Comparison of ENCODE assay signal across 8 cellular contexts in the genomic region with DNA sequence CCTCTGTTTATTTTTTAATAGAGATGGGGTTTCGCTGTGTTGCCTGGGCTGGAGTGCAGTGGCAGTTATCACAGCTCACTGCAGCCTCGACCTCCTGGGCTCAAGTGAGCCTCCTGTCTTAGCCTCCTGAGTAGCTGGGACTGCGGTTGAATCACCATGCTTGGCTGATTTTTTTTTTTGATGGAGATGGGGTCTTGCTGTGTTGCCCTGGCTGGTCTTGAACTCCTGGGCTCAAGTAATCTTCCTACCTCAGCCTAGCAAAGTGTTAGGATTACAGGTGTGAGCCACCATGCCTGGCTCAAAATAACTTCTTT. TPM values are rescaled to one million over a fixed set of nuclear protein-coding genes. Genes with fewer than 3 reads are reported as not detected.
DNase-seq lines count a peak whose midpoint lies in the region; ATAC-seq and TF ChIP-seq lines count a peak whose summit lies in the region.

No MANE protein-coding gene starts in this region.

- no peaks in the 10 kb centered on the region for H3K27me3 Mint-ChIP-seq in T-helper 2 cell treated with Interferon-gamma antibody and Interleukin-4, amounts not matched to agents 5 μg/mL and 100 μg/mL, for 36 hours (ENCODE audit: low read depth)

- DNase-seq in T-helper 2 cell treated with Interferon-gamma antibody and Interleukin-4, amounts not matched to agents 5 μg/mL and 100 μg/mL, for 36 hours (ENCODE audit: low spot score), result no peak
- no peak for DNase-seq in T-helper 2 cell
- DNase-seq in astrocyte of the spinal cord (ENCODE audit: low read depth, low spot score), result no peak
- DNase-seq in left lung, result no peak
- no peak for DNase-seq in suprapubic skin (ENCODE audit: low spot score in 2 of 2)
- no peak for DNase-seq in NCI-H187 (lab: John Stamatoyannopoulos, UW)
- no peak for DNase-seq in head of caudate nucleus
- DNase-seq in putamen (ENCODE audit: low spot score), result no peak

- H3K27ac ChIP-seq in left lung (peak overlapping the region; percentile 73 to 82), suprapubic skin (peak overlapping the region; percentile 86)

- H3K27ac Mint-ChIP-seq in T-helper 2 cell treated with Interferon-gamma antibody and Interleukin-4, amounts not matched to agents 5 μg/mL and 100 μg/mL, for 36 hours, result peak overlapping the region; percentile 94

- H3K36me3 ChIP-seq in left lung (no peaks in the 10 kb centered on the region), suprapubic skin (no peaks in the 10 kb centered on the region)

- H3K9me3 Mint-ChIP-seq in T-helper 2 cell treated with Interferon-gamma antibody and Interleukin-4, amounts not matched to agents 5 μg/mL and 100 μg/mL, for 36 hours, result no peaks in the 10 kb centered on the region

- H3K4me1 ChIP-seq in left lung (peaks cover 7 to 13% of the 10 kb centered on the region in 2 donors), suprapubic skin (peaks cover 20% of the 10 kb centered on the region)

- WGBS in suprapubic skin, result 92% methylated on average over 3 of the region's 3 CpGs

- in situ Hi-C loops in astrocyte of the spinal cord (cut with HindIII; ENCODE audit: low sequenced_read_pairs), result no loop called here

- H3K4me1 Mint-ChIP-seq in T-helper 2 cell treated with Interferon-gamma antibody and Interleukin-4, amounts not matched to agents 5 μg/mL and 100 μg/mL, for 36 hours (ENCODE audit: low read depth), result peaks cover 28% of the 10 kb centered on the region

- H3K4me3 ChIP-seq in astrocyte of the spinal cord (ENCODE audit: low read depth, low read length), result peak overlapping the region; percentile 50
- H3K4me3 ChIP-seq in left lung, result peak overlapping the region in 1 of 2 donors; percentile 41
- H3K4me3 ChIP-seq in suprapubic skin, result peak overlapping the region; percentile 56

- peak overlapping the region; percentile 85 for H3K4me3 Mint-ChIP-seq in T-helper 2 cell treated with Interferon-gamma antibody and Interleukin-4, amounts not matched to agents 5 μg/mL and 100 μg/mL, for 36 hours

- H3K27me3 ChIP-seq in left lung, result no peaks in the 10 kb centered on the region
- H3K27me3 ChIP-seq in suprapubic skin, result no peaks in the 10 kb centered on the region

- TF ChIP-seq CTCF in astrocyte of the spinal cord (IDR thresholded peaks at IDR 0.05; ENCODE audit: low read depth, low read length), result no peak
- TF ChIP-seq CTCF in left lung (IDR thresholded peaks at IDR 0.05), result no peak
- TF ChIP-seq CTCF in suprapubic skin (IDR thresholded peaks at IDR 0.05), result no peak

- no peaks in the 10 kb centered on the region for H3K9me3 ChIP-seq in left lung
- H3K9me3 ChIP-seq in suprapubic skin, result no peaks in the 10 kb centered on the region

- intact Hi-C loops in left lung (cut with DNase I), result no loop called here
- intact Hi-C loops in head of caudate nucleus (cut with DNase I), result no loop called here

- H3K36me3 Mint-ChIP-seq in T-helper 2 cell treated with Interferon-gamma antibody and Interleukin-4, amounts not matched to agents 5 μg/mL and 100 μg/mL, for 36 hours (ENCODE audit: low read depth), result peaks cover 3% of the 10 kb centered on the region

- no peak for TF ChIP-seq EP300 in suprapubic skin (IDR thresholded peaks at IDR 0.05)

- ATAC-seq in left lung, result no peak

- no peak for TF ChIP-seq POLR2A in suprapubic skin (IDR thresholded peaks at IDR 0.05)

RNA-seq across cellular contexts. Expression of gene DYNC2I1, which starts 8.1 kb away (rescaled TPM):
- total RNA-seq in left lung (10 to 100 TPM; 10.8 to 17.3 TPM), suprapubic skin (10 to 100 TPM in 2 of 4 donors, 1 to 10 TPM in 2; 7.2 to 33.5 (median 9.3) TPM)

RNA-seq across cellular contexts. Expression of gene ESYT2, which starts 35.2 kb away (rescaled TPM):
- total RNA-seq in left lung (10 to 100 TPM; 69.7 to 75.7 TPM), suprapubic skin (10 to 100 TPM; 68.3 to 95.8 (median 82.6) TPM)
